Comparison of ENCODE assay signal across 1 cellular context in genomic region chr9:129696803-129697110, GRCh38.
TF ChIP-seq lines count a peak whose summit lies in the region.

No MANE protein-coding gene starts in this region.

TF ChIP-seq in WTC11, 78 proteins besides CTCF, POLR2A, EP300 and RAD21 (continued from another document):
- no peak for TF ChIP-seq AR (CRISPR knock-in tag; IDR thresholded peaks at IDR 0.05)
- peak; percentile 41; the same call in 1 of the 2 replicates for TF ChIP-seq GTF2I (CRISPR knock-in tag; conservative IDR thresholded peaks at IDR 0.05)
- no peak for TF ChIP-seq E2F4 (CRISPR knock-in tag; IDR thresholded peaks at IDR 0.05; ENCODE audit: borderline replicate concordance, low read depth)
- no peak for TF ChIP-seq CDX4 (CRISPR knock-in tag; IDR thresholded peaks at IDR 0.05; ENCODE audit: borderline replicate concordance)
- no peak for TF ChIP-seq ETV6 (CRISPR knock-in tag; IDR thresholded peaks at IDR 0.05)
- TF ChIP-seq JUN (CRISPR knock-in tag; IDR thresholded peaks at IDR 0.05), result no peak
- TF ChIP-seq TEAD4 (CRISPR knock-in tag; IDR thresholded peaks at IDR 0.05), result 0 out of 2 replicates have a peak, but pooled peaks have one; percentile 28
- peak; percentile 99 for TF ChIP-seq ESRRA (CRISPR knock-in tag; IDR thresholded peaks at IDR 0.05; ENCODE audit: borderline replicate concordance)
